Comparison of ENCODE assay signal across 1 cellular context in genomic region chr18:4106407-4107033, GRCh38.
TF ChIP-seq lines count a peak whose summit lies in the region.

No MANE protein-coding gene starts in this region.

TF ChIP-seq in GM23338, 12 proteins besides CTCF, POLR2A, EP300 and RAD21 (continued from another document):
- no peak for TF ChIP-seq REST (IDR thresholded peaks at IDR 0.05; ENCODE audit: unreplicated experiment)
